Comparison of ENCODE assay signal across 25 cellular contexts in the genomic region with DNA sequence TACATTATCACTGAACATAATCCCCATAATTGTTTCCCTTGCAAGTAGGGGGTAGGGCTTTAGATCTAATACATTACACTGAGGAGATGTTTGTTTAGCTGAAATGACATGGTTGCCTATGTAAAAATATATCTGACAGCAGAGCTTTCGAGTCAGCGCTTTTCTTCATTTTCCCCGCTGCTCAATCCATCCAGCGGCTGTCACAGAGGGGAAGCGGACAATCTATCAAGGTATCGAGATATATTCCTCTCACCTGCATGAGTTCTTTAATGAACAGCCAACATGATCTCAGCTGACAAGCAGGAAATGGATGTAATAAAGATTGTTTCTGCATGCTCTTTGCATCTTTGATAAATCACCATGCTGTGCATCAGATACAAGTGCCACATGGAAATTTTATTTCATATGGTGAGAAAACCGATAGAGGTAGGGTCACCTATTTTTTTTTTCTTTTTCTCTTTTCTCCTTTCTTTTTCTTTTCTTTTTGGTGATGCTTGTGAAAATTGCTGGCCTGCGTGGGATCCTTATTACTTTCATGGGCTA.
"Had no signal": no experiment of that assay in that cellular context is flagged by ENCODE, and none has a peak within 500 bp of the region (broad histone marks: within the 10 kb centered on the region; RNA-seq: fewer than 3 reads in every experiment).

No MANE protein-coding gene starts in this region.

- ATAC-seq: natural killer cell; stimulated activated naive B cell treated with anti-CD40 and anti-IgM and Interleukin-4, amounts not matched to agents 10 μg/mL and 1 μg/mL and 100 μg/mL, for 72 hours had no signal

- H3K27me3 ChIP-seq: esophagus muscularis mucosa, hepatocyte, sigmoid colon, uterus had no signal

- H3K4me3 ChIP-seq: coronary artery, esophagus muscularis mucosa, hepatocyte, left ventricle myocardium inferior, sigmoid colon, uterus had no signal

- H3K9me3 Mint-ChIP-seq: activated naive CD4-positive, alpha-beta T cell treated with anti-CD3 and anti-CD28 coated beads for 36 hours; activated naive CD8-positive, alpha-beta T cell treated with anti-CD3 and anti-CD28 coated beads, Interleukin-2, amount 10 ng/mL, durations not matched to agents 7 days and 5 days; mesothelial cell of epicardium; stimulated activated naive B cell treated with anti-CD40 and anti-IgM and Interleukin-4, amounts not matched to agents 10 μg/mL and 1 μg/mL and 100 μg/mL, for 72 hours had no signal

- H3K4me3 Mint-ChIP-seq: activated naive CD4-positive, alpha-beta T cell treated with anti-CD3 and anti-CD28 coated beads for 36 hours; activated naive CD8-positive, alpha-beta T cell treated with anti-CD3 and anti-CD28 coated beads, Interleukin-2, amount 10 ng/mL, durations not matched to agents 7 days and 5 days; immature natural killer cell; mesothelial cell of epicardium; natural killer cell; stimulated activated naive B cell treated with anti-CD40 and anti-IgM and Interleukin-4, amounts not matched to agents 10 μg/mL and 1 μg/mL and 100 μg/mL, for 72 hours had no signal

- H3K36me3 ChIP-seq: esophagus muscularis mucosa, left ventricle myocardium inferior, sigmoid colon, uterus had no signal

- H3K79me2 ChIP-seq: hepatocyte had no signal

- H2AFZ ChIP-seq: hepatocyte had no signal

- H3K4me1 ChIP-seq: esophagus muscularis mucosa, left ventricle myocardium inferior, sigmoid colon, uterus had no signal

- DNase-seq: activated CD4-positive, alpha-beta T cell treated with anti-CD3 and anti-CD28 coated beads for 4 hours; activated CD4-positive, alpha-beta T cell treated with anti-CD3 and anti-CD28 coated beads, Interleukin-2, amount 50 U/mL, for 48 hours; activated CD4-positive, CD25-positive, alpha-beta regulatory T cell; activated naive CD4-positive, alpha-beta T cell treated with anti-CD3 and anti-CD28 coated beads for 36 hours; activated naive CD8-positive, alpha-beta T cell treated with anti-CD3 and anti-CD28 coated beads, Interleukin-2, amount 10 ng/mL, durations not matched to agents 7 days and 5 days; activated T-cell treated with anti-CD3 and anti-CD28 coated beads, Interleukin-2, amount 50 U/mL, for 48 hours; amniotic stem cell; cerebellar nuclear complex; glutamatergic neuron; immature natural killer cell; kidney glomerular epithelial cell; left ventricle myocardium inferior; natural killer cell; sigmoid colon; stimulated activated CD4-positive, alpha-beta T cell treated with anti-CD3 and anti-CD28 coated beads, Interleukin-2, amount 100 ng/mL, for 48 hours; stimulated activated CD8-positive, alpha-beta memory T cell treated with anti-CD3 and anti-CD28 coated beads, Interleukin-4, amount 100 ng/mL, for 48 hours; stimulated activated naive B cell treated with anti-CD40 and anti-IgM and Interleukin-4, amounts not matched to agents 10 μg/mL and 1 μg/mL and 100 μg/mL, for 72 hours; trophoblast cell; uterus had no signal

- H3K9me3 ChIP-seq: esophagus muscularis mucosa, left ventricle myocardium inferior, sigmoid colon, uterus had no signal

- H3K4me1 Mint-ChIP-seq: activated naive CD8-positive, alpha-beta T cell treated with anti-CD3 and anti-CD28 coated beads, Interleukin-2, amount 10 ng/mL, durations not matched to agents 7 days and 5 days; immature natural killer cell; mesothelial cell of epicardium; natural killer cell; stimulated activated naive B cell treated with anti-CD40 and anti-IgM and Interleukin-4, amounts not matched to agents 10 μg/mL and 1 μg/mL and 100 μg/mL, for 72 hours had no signal

- H3K36me3 Mint-ChIP-seq: activated naive CD8-positive, alpha-beta T cell treated with anti-CD3 and anti-CD28 coated beads, Interleukin-2, amount 10 ng/mL, durations not matched to agents 7 days and 5 days; immature natural killer cell; mesothelial cell of epicardium; natural killer cell; stimulated activated naive B cell treated with anti-CD40 and anti-IgM and Interleukin-4, amounts not matched to agents 10 μg/mL and 1 μg/mL and 100 μg/mL, for 72 hours had no signal

- H3K4me2 ChIP-seq: hepatocyte had no signal

- FAIRE-seq: bronchial epithelial cell, frontal cortex had no signal

- H3K27ac Mint-ChIP-seq: activated naive CD4-positive, alpha-beta T cell treated with anti-CD3 and anti-CD28 coated beads for 36 hours; activated naive CD8-positive, alpha-beta T cell treated with anti-CD3 and anti-CD28 coated beads, Interleukin-2, amount 10 ng/mL, durations not matched to agents 7 days and 5 days; immature natural killer cell; mesothelial cell of epicardium; natural killer cell; stimulated activated naive B cell treated with anti-CD40 and anti-IgM and Interleukin-4, amounts not matched to agents 10 μg/mL and 1 μg/mL and 100 μg/mL, for 72 hours had no signal

- H3K27me3 Mint-ChIP-seq: activated naive CD8-positive, alpha-beta T cell treated with anti-CD3 and anti-CD28 coated beads, Interleukin-2, amount 10 ng/mL, durations not matched to agents 7 days and 5 days; stimulated activated naive B cell treated with anti-CD40 and anti-IgM and Interleukin-4, amounts not matched to agents 10 μg/mL and 1 μg/mL and 100 μg/mL, for 72 hours had no signal

- H3K27ac ChIP-seq: coronary artery, esophagus muscularis mucosa, hepatocyte, left ventricle myocardium inferior, sigmoid colon, uterus had no signal
